ENCODE assay signal across 8 cellular contexts in the genomic region with DNA sequence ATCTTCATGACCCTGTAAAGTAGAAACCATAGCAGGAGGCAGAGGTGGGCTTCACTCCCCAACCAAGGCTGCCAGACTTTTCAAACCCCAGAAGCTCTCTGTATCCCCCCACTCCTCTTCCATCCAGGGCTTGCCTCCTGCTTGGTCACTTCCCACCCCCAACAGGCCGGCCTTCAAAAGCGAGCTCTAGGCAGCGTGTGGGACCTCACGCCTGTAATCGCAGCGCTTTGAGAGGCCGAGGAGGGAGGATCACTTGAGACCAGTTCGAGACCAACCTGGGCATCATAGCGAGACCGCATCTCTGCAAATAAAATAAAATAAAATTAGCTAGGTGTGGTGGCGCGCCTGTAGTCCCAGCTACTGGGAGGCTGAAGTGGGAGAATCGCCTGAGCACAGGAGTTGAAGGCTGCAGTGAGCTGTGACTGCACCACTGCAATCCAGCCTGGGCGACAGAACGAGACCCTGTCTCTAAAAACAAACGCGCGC. TPM values are rescaled to one million over a fixed set of nuclear protein-coding genes. Genes with fewer than 3 reads are reported as not detected.
DNase-seq lines count a peak whose midpoint lies in the region; ATAC-seq, FAIRE-seq and TF ChIP-seq lines count a peak whose summit lies in the region.

No MANE protein-coding gene starts in this region.

- H3K4me1 ChIP-seq in ES-I3 (ENCODE audit: insufficient read depth, low read length): 0 out of 2 replicates have a peak, but pooled peaks cover 5% of the 10 kb centered on the region
- peaks cover 15% of the 10 kb centered on the region for H3K4me1 ChIP-seq in Panc1 (ENCODE audit: control insufficient read depth, insufficient read depth, low read length)
- peaks cover 0 to 2% of the 10 kb centered on the region in 2 donors for H3K4me1 ChIP-seq in esophagus (ENCODE audit: control insufficient read depth in 2 of 2, insufficient read depth in 2 of 2, low read length in 1 of 2)

- WGBS in esophagus, 2 donors: 23 to 32% methylated on average over 18 of the region's 18 CpGs

- H3K9me3 ChIP-seq in ES-I3 (ENCODE audit: control insufficient read depth, insufficient read depth, low read length) (no peaks in the 10 kb centered on the region), Panc1 (ENCODE audit: control insufficient read depth, insufficient read depth, low read depth, low read length) (no peaks in the 10 kb centered on the region), esophagus (ENCODE audit: control insufficient read depth in 2 of 2, insufficient read depth in 1 of 2, low read depth in 1 of 2, low read length in 1 of 2) (no peaks in the 10 kb centered on the region)

- CTCF ChIA-PET in Panc1 (lab: Charles Lee): interaction anchor here (0.6 kb wide), 2 partner anchors 10 to 283 kb away, joined by 6 to 9 read pairs; no protein-coding TSS in a partner anchor

- in situ Hi-C loops in Panc1 (cut with HindIII; ENCODE audit: low pct_unique_long_range_greater_than_20kb, low sequenced_read_pairs): no loop called here

- H3K27ac ChIP-seq in Panc1 (ENCODE audit: low read length) (peak overlapping the region; percentile 93), esophagus (ENCODE audit: low read depth in 2 of 2, low read length in 1 of 2) (peak overlapping the region; percentile 90 to 95)

- H3K27me3 ChIP-seq in Panc1 (ENCODE audit: control insufficient read depth, insufficient read depth, low read length): no peaks in the 10 kb centered on the region
- H3K27me3 ChIP-seq in esophagus (ENCODE audit: control insufficient read depth in 1 of 2, insufficient read depth in 2 of 2, low read length in 2 of 2): no peaks in the 10 kb centered on the region

- POLR2A ChIA-PET in Panc1 (lab: Charles Lee): interaction anchor here (0.7 kb wide), 1 partner anchor 28 kb away, joined by 3 read pairs; no protein-coding TSS in a partner anchor

- BruUV-seq in Panc1 (replicated peaks; lab: Mats Ljungman, UMichigan): no TSS peak

- DNase-seq in Panc1 (ENCODE audit: low read depth, low spot score) (no peak), posterior vena cava (ENCODE audit: low spot score) (peak; percentile 81), HTR-8/SVneo (ENCODE audit: insufficient read length, low spot score) (no peak), NCI-H1105 (lab: John Stamatoyannopoulos, UW) (no peak), dedifferentiated amniotic fluid mesenchymal stem cell (ENCODE audit: extremely low spot score) (no peak)

- ATAC-seq in Panc1 (peak; percentile 46), HG03565 (IDR thresholded peaks at IDR 0.05; ENCODE audit: unreplicated experiment) (no peak)

- no peak for TF ChIP-seq CTCF in Panc1 (IDR thresholded peaks at IDR 0.05)

- H3K9ac ChIP-seq in ES-I3 (ENCODE audit: low read depth, low read length): peak overlapping the region; percentile 81

- no peak for FAIRE-seq in HTR-8/SVneo (lab: Jason Lieb, UNC)

- H3K36me3 ChIP-seq in ES-I3 (ENCODE audit: insufficient read depth, low read length) (no peaks in the 10 kb centered on the region), Panc1 (ENCODE audit: control insufficient read depth, insufficient read depth, low read length) (no peaks in the 10 kb centered on the region; the same call in 1 of the 2 replicates), esophagus (ENCODE audit: control insufficient read depth in 2 of 2, insufficient read depth in 2 of 2, low read length in 1 of 2) (no peaks in the 10 kb centered on the region)

- H3K4me3 ChIP-seq in Panc1 (ENCODE audit: low read depth in 2 of 2, low read length in 2 of 2) (peak overlapping the region; percentile 93 to 98), esophagus (ENCODE audit: low read depth in 1 of 2, low read length in 2 of 2) (peak overlapping the region; percentile 83 to 94)

- intact Hi-C loops in Panc1 (cut with micrococcal nuclease; ENCODE audit: unreplicated experiment): no loop called here
- intact Hi-C loops in posterior vena cava (cut with DNase I): loop anchor here (5.0 to 10.0 kb wide), 2 partner anchors 51 to 1342 kb away; no protein-coding TSS in a partner anchor

RNA-seq across cellular contexts. Expression of gene POR, which starts 0.7 kb away (rescaled TPM):
- total RNA-seq in Panc1 (2021; ENCODE audit: unreplicated experiment) (168 TPM), posterior vena cava (10 to 100 TPM; 76.3 to 88.8 TPM)
- polyA plus RNA-seq in Panc1 (2012; ENCODE audit: insufficient read length): 163 TPM
- polyA plus RNA-seq in esophagus: 100 to 1,000 TPM in 1 of 2 donors, 10 to 100 TPM in 1; 94.5 to 102 TPM

RNA-seq across cellular contexts. Expression of gene RHBDD2, which starts 35.4 kb away (rescaled TPM):
- total RNA-seq in Panc1 (2021; ENCODE audit: unreplicated experiment) (79.3 TPM), posterior vena cava (10 to 100 TPM; 28.9 to 30.8 TPM)
- 135 TPM for polyA plus RNA-seq in Panc1 (2012; ENCODE audit: insufficient read length)
- 10 to 100 TPM; 32.9 to 36.0 TPM for polyA plus RNA-seq in esophagus
